ENCODE assay signal across 9 cellular contexts in the genomic region with DNA sequence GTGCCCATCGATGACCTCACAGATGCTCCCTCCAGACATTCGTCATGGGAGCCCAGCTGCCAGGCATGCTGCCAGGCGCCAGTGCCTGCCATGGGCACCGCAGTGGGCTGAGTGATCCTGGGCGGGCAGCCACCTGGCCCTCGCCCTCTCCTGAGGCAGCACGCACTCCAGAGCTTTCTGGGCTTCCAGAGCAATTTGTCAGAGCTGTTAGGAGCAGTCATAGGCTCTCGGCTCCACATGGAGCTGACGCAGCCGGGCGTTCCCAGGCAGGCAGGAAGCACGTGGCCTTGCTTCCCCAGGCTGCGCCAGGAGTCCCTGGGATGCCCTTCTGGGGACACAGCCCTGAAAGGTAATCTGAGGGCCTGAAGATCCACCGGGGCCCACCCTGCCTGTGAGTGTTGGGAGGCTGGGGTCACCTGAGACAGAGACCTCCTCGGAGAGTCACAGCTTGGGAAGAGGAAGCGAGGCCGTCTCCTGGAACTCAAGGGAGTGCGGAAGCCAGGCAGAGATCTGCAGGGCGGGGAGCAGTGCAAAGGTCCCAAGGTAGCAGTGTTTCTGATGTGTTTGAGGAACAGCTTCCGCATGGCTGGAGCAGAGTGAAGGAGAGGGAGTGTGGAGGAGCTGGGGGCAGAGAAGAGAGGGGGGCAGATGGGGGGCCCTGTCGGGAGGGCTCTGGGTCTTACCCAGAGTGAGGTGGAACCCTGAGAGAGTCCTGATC. TPM values are rescaled to one million over a fixed set of nuclear protein-coding genes. Genes with fewer than 3 reads are reported as not detected.
DNase-seq lines count a peak whose midpoint lies in the region; ATAC-seq lines count a peak whose summit lies in the region.
"Had no signal": no experiment of that assay in that cellular context is flagged by ENCODE, and none has a peak within 500 bp of the region (broad histone marks: within the 10 kb centered on the region; RNA-seq: fewer than 3 reads in every experiment).

No MANE protein-coding gene starts in this region.

- DNase-seq in AG20443 (ENCODE audit: low spot score) (peak; percentile 67), NCI-H2029 treated with DMSO at 0.1 percent for 48 hours (lab: John Stamatoyannopoulos, UW) (peak; percentile 90), cerebellar cortex (ENCODE audit: low spot score) (peak; percentile 48), lung microvascular endothelial cell (ENCODE audit: low read depth in 2 of 2) (peak; percentile 89 to 96), foreskin melanocyte (no peak), HuH-7.5 (ENCODE audit: low spot score) (no peak)
- DNase-seq: activated CD4-positive, CD25-positive, alpha-beta regulatory T cell treated with anti-CD3 and anti-CD28 coated beads, Interleukin-2, amount 50 U/mL, for 72 hours had no signal

- ATAC-seq in GM21526 (IDR thresholded peaks at IDR 0.05; ENCODE audit: low FRiP score, unreplicated experiment) (no peak), HG02938 (IDR thresholded peaks at IDR 0.05; ENCODE audit: unreplicated experiment) (no peak)

RNA-seq across cellular contexts. Expression of gene DPF1, which starts 50.5 kb away (rescaled TPM):
- under 0.01 and 0.22 TPM in 2 replicates for total RNA-seq in lung microvascular endothelial cell

Comparison
In these comparisons a context has a peak if more than half of its experiments do, and no peak if none do; other contexts are left out.
1. DNase-seq: peak in AG20443 (single experiment), NCI-H2029 treated with DMSO at 0.1 percent for 48 hours (single experiment), cerebellar cortex (single experiment) and lung microvascular endothelial cell (2 of 2); none in foreskin melanocyte (single experiment) and HuH-7.5 (single experiment).